In the genomic region with DNA sequence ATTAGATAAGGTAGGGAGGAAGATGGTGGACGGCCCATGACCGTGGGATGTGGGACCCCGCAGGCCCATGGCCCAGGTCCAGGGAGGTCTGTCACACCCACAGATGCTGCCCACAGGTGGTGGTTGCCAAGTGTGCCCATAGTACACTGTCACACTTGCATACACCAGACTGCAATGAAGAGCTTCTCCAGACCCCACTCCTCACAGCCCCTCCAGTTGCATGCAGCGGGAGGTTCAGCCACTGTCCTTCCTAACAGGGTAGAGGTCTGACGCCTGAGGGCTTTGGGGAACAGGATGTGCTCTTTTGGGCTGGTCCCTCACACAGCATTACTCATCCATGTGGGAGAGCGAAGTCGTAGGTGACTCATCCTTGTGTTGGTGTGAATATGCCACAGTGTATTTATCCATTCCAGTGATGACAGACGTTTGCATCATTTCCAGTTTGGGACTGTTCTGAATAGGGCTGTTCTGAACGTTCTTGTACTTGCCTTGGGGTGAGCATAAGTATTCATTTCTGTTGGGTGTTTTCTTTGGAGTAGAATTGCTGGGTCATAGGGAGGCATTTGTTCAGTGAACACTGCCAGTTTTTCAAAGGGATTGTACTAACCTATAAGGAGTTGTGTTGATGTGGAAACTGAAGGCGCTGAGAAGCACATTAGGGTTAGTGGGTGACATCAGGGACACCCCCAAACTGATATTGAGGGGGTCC, we compare ENCODE assay signal across 9 cellular contexts. TPM values are rescaled to one million over a fixed set of nuclear protein-coding genes. Genes with fewer than 3 reads are reported as not detected.
DNase-seq lines count a peak whose midpoint lies in the region; TF ChIP-seq lines count a peak whose summit lies in the region.
"Had no signal": no experiment of that assay in that cellular context is flagged by ENCODE, and none has a peak within 500 bp of the region (broad histone marks: within the 10 kb centered on the region; RNA-seq: fewer than 3 reads in every experiment).

No MANE protein-coding gene starts in this region.

- H3K36me3 ChIP-seq in MG63 = no peaks in the 10 kb centered on the region
- H3K36me3 ChIP-seq: BLaER1 had no signal

- no peaks in the 10 kb centered on the region for H3K27me3 ChIP-seq in MG63

- H3K4me3 ChIP-seq in MG63 (no peak overlapping the region), retinal pigment epithelial cell (ENCODE audit: low read length) (no peak overlapping the region)
- H3K4me3 ChIP-seq: BLaER1 had no signal

- DNase-seq in NCI-H2196 (lab: John Stamatoyannopoulos, UW; ENCODE audit: unreplicated experiment) (peak; percentile 15), NCI-H2196 treated with DMSO at 0.1 percent for 48 hours (lab: John Stamatoyannopoulos, UW; ENCODE audit: unreplicated experiment) (no peak), MG63 (peak; percentile 90), fibroblast of the conjunctiva (ENCODE audit: low read depth) (peak; percentile 100), retinal pigment epithelial cell (ENCODE audit: low read depth) (peak; percentile 78), DMS79 treated with DMSO at 0.1 percent for 48 hours (lab: John Stamatoyannopoulos, UW) (no peak), NCI-H1092 treated with DMSO at 0.1 percent for 48 hours (lab: John Stamatoyannopoulos, UW) (no peak)
- DNase-seq in activated CD8-positive, alpha-beta memory T cell treated with anti-CD3 and anti-CD28 coated beads, Interleukin-2, amount 50 U/mL, for 24 hours (ENCODE audit: extremely low read depth) = peak; percentile 26

- no peak for TF ChIP-seq CTCF in retinal pigment epithelial cell (conservative IDR thresholded peaks at IDR 0.05; ENCODE audit: low read depth, low read length)

- H3K9me3 ChIP-seq in MG63 = no peaks in the 10 kb centered on the region
- H3K9me3 ChIP-seq: BLaER1 had no signal

RNA-seq across cellular contexts. Expression of gene PYGB, which starts 10.1 kb away (rescaled TPM):
- 49.2 and 67.8 TPM in 2 replicates for total RNA-seq in MG63 (2014; rRNA removed; shearing (Covaris generic); ENCODE audit: low replicate concordance)

RNA-seq across cellular contexts. Expression of gene ENTPD6, which starts 42.3 kb away (rescaled TPM):
- total RNA-seq in MG63 (2014; rRNA removed; shearing (Covaris generic); ENCODE audit: low replicate concordance) = 41.4 and 59.6 TPM in 2 replicates

Comparison
In these comparisons a context has a peak if more than half of its experiments do, and no peak if none do; other contexts are left out.
1. DNase-seq: peak in NCI-H2196 (single experiment), MG63 (single experiment), activated CD8-positive, alpha-beta memory T cell treated with anti-CD3 and anti-CD28 coated beads, Interleukin-2, amount 50 U/mL, for 24 hours (single experiment), fibroblast of the conjunctiva (single experiment) and retinal pigment epithelial cell (single experiment); none in NCI-H2196 treated with DMSO at 0.1 percent for 48 hours (single experiment), DMS79 treated with DMSO at 0.1 percent for 48 hours (single experiment) and NCI-H1092 treated with DMSO at 0.1 percent for 48 hours (single experiment).